10 cellular contexts compared by ENCODE assay signal in the genomic region with DNA sequence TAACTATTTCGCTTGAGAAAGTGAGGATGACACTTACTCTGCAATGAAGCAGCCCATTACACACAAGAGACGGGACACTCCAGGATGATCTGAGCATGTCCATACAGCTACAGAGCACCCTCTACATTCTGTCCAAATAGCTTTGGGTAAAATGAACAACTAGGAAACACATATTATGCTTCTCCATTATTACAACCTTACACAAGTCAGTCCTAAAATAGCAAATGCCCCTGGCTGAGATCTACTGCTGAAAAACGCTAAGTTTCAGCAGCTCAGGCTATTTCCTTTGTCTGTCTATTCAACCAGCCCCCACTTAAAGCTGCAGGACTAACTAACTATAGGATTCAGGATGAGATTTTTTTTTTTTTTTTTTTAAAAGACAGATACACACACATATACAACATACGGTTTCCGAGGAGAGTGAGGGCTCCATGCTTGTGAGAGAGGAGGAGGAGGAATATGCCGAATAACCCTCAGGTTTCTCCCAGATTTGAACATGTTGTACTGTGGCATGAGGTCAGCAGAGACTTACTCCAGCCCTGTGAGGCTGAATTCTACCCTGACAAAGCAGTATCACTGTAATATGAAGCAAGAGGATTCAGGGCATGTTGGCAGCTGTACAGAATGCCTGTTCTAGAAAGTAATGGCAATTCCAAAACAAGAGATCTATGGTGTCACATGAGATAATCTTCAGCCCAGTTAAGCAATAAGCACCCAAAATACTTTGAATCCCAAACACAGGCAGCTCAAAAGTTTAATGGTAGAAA.
DNase-seq lines count a peak whose midpoint lies in the region; ATAC-seq and TF ChIP-seq lines count a peak whose summit lies in the region.
"Had no signal": no experiment of that assay in that cellular context is flagged by ENCODE, and none has a peak within 500 bp of the region (broad histone marks: within the 10 kb centered on the region; RNA-seq: fewer than 3 reads in every experiment).

No MANE protein-coding gene starts in this region.

- H3K27ac ChIP-seq in right cardiac atrium (ENCODE audit: low read length): peak overlapping the region; percentile 74

- CTCF ChIA-PET in T-cell (lab: Charles Lee): no interaction called here

- H3K4me3 ChIP-seq in astrocyte of the spinal cord (ENCODE audit: low read depth, low read length): no peak overlapping the region
- H3K4me3 ChIP-seq in right cardiac atrium (ENCODE audit: low read length): peak overlapping the region; percentile 53

- POLR2A ChIA-PET in T-cell (lab: Charles Lee): interaction anchor here in 1 of 2 donors (0.6 kb wide), 1 partner anchor 1483 kb away, joined by 6 read pairs; no protein-coding TSS in a partner anchor

- in situ Hi-C loops in G401 (cut with HindIII; ENCODE audit: low sequenced_read_pairs) (no loop called here), astrocyte of the spinal cord (cut with HindIII; ENCODE audit: low sequenced_read_pairs) (no loop called here)

- ATAC-seq in right cardiac atrium (peak; percentile 94 to 95), sciatic nerve (peak; percentile 98), T-cell (replicated peaks in 1 of 4) (no peak)
- ATAC-seq in natural killer cell treated with Interleukin-12 subunit alpha and Interleukin-12 subunit beta and Interleukin-15 and Interleukin-18, amount 100 ng/mL, for 72 hours: no peak

- no peaks in the 10 kb centered on the region for H3K27me3 Mint-ChIP-seq in natural killer cell treated with Interleukin-12 subunit alpha and Interleukin-12 subunit beta and Interleukin-15 and Interleukin-18, amount 100 ng/mL, for 72 hours
- no peaks in the 10 kb centered on the region for H3K27me3 Mint-ChIP-seq in T-cell
- H3K27me3 Mint-ChIP-seq: activated T-cell treated with anti-CD3 and anti-CD28 coated beads, Interleukin-2, amount 50 U/mL, for 24 hours had no signal

- no peak overlapping the region for H3K27ac Mint-ChIP-seq in natural killer cell treated with Interleukin-12 subunit alpha and Interleukin-12 subunit beta and Interleukin-15 and Interleukin-18, amount 100 ng/mL, for 72 hours
- H3K27ac Mint-ChIP-seq in T-cell: no peak overlapping the region
- H3K27ac Mint-ChIP-seq: activated T-cell treated with anti-CD3 and anti-CD28 coated beads, Interleukin-2, amount 50 U/mL, for 24 hours had no signal

- peaks cover 5% of the 10 kb centered on the region for H3K4me1 ChIP-seq in right cardiac atrium (ENCODE audit: control insufficient read depth, insufficient read depth, low read length)

- 38% methylated on average over 6 of the region's 6 CpGs for WGBS in right cardiac atrium

- no peaks in the 10 kb centered on the region for H3K36me3 Mint-ChIP-seq in natural killer cell treated with Interleukin-12 subunit alpha and Interleukin-12 subunit beta and Interleukin-15 and Interleukin-18, amount 100 ng/mL, for 72 hours
- H3K36me3 Mint-ChIP-seq in T-cell: peaks cover 3% of the 10 kb centered on the region

- H3K27me3 ChIP-seq in right cardiac atrium (ENCODE audit: control insufficient read depth, insufficient read depth): no peaks in the 10 kb centered on the region

- no peak overlapping the region for H3K4me3 Mint-ChIP-seq in natural killer cell treated with Interleukin-12 subunit alpha and Interleukin-12 subunit beta and Interleukin-15 and Interleukin-18, amount 100 ng/mL, for 72 hours
- no peak overlapping the region for H3K4me3 Mint-ChIP-seq in T-cell
- H3K4me3 Mint-ChIP-seq: activated T-cell treated with anti-CD3 and anti-CD28 coated beads, Interleukin-2, amount 50 U/mL, for 24 hours had no signal

- no peaks in the 10 kb centered on the region for H3K9me3 ChIP-seq in right cardiac atrium (ENCODE audit: control insufficient read depth, low read length)

- no peaks in the 10 kb centered on the region for H3K9me3 Mint-ChIP-seq in natural killer cell treated with Interleukin-12 subunit alpha and Interleukin-12 subunit beta and Interleukin-15 and Interleukin-18, amount 100 ng/mL, for 72 hours
- no peaks in the 10 kb centered on the region for H3K9me3 Mint-ChIP-seq in T-cell
- H3K9me3 Mint-ChIP-seq: activated T-cell treated with anti-CD3 and anti-CD28 coated beads, Interleukin-2, amount 50 U/mL, for 24 hours had no signal

- H3K4me1 Mint-ChIP-seq in natural killer cell treated with Interleukin-12 subunit alpha and Interleukin-12 subunit beta and Interleukin-15 and Interleukin-18, amount 100 ng/mL, for 72 hours (ENCODE audit: low read depth in 2 of 2): no peaks in the 10 kb centered on the region
- peaks cover 0 to 2% (median 0%) of the 10 kb centered on the region in 3 donors for H3K4me1 Mint-ChIP-seq in T-cell

- intact Hi-C loops in right cardiac atrium (cut with DNase I): no loop called here
- intact Hi-C loops in sciatic nerve (cut with DNase I): no loop called here

- DNase-seq in G401 (ENCODE audit: low spot score) (peak; percentile 50), astrocyte of the spinal cord (ENCODE audit: low read depth, low spot score) (peak; percentile 62), right cardiac atrium (peak in 2 of 3 donors; percentile 56 to 74), sciatic nerve (ENCODE audit: low spot score) (peak; percentile 62), NCI-H748 (lab: John Stamatoyannopoulos, UW; ENCODE audit: unreplicated experiment) (no peak), T-cell (no peak), NCI-H446 treated with DMSO at 0.1 percent for 48 hours (lab: John Stamatoyannopoulos, UW) (no peak)
- DNase-seq in natural killer cell treated with Interleukin-12 subunit alpha and Interleukin-12 subunit beta and Interleukin-15 and Interleukin-18, amount 100 ng/mL, for 72 hours (ENCODE audit: low spot score): no peak
- DNase-seq: activated T-cell treated with anti-CD3 and anti-CD28 coated beads, Interleukin-2, amount 50 U/mL, for 24 hours; NCI-H82 had no signal

- no peak for TF ChIP-seq CTCF in astrocyte of the spinal cord (IDR thresholded peaks at IDR 0.05; ENCODE audit: low read depth, low read length)

Comparison
In these comparisons a context has a peak if more than half of its experiments do, and no peak if none do; other contexts are left out.
1. DNase-seq: peak in G401 (single experiment), astrocyte of the spinal cord (single experiment), right cardiac atrium (2 of 3) and sciatic nerve (single experiment); none in natural killer cell treated with Interleukin-12 subunit alpha and Interleukin-12 subunit beta and Interleukin-15 and Interleukin-18, amount 100 ng/mL, for 72 hours (single experiment), NCI-H748 (single experiment), T-cell (0 of 34) and NCI-H446 treated with DMSO at 0.1 percent for 48 hours (single experiment).
2. ATAC-seq: peak in right cardiac atrium (2 of 2) and sciatic nerve (single experiment); none in natural killer cell treated with Interleukin-12 subunit alpha and Interleukin-12 subunit beta and Interleukin-15 and Interleukin-18, amount 100 ng/mL, for 72 hours (0 of 2) and T-cell (0 of 4).